In the genomic region with DNA sequence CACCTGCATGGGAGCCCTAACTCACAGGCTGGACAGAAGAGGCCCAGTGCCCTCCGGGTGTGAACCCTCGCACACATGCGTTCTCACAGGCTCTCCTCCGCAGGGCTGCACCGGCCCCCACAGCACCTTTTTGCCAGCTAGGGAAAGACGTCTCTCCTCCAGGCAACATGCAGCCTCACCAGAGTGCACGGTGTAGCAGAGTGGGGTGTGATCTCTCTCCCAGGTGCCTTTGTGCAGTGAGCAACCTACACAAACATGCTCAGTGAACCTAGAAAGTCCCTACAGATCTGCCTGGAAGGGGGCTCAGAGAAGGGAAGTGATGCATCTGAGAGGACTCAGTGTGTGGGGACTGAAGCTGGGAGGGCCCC, we compare ENCODE assay signal across 17 cellular contexts. TPM values are rescaled to one million over a fixed set of nuclear protein-coding genes. Genes with fewer than 3 reads are reported as not detected.
DNase-seq lines count a peak whose midpoint lies in the region; ATAC-seq and TF ChIP-seq lines count a peak whose summit lies in the region.
"Had no signal": no experiment of that assay in that cellular context is flagged by ENCODE, and none has a peak within 500 bp of the region (broad histone marks: within the 10 kb centered on the region; RNA-seq: fewer than 3 reads in every experiment).

No MANE protein-coding gene starts in this region.

- intact Hi-C loops in activated naive CD4-positive, alpha-beta T cell treated with anti-CD3 and anti-CD28 coated beads for 36 hours (cut with micrococcal nuclease) = no loop called here
- intact Hi-C loops in activated B cell treated with CpG ODN at 0.5 μM for 24 hours (cut with micrococcal nuclease) (no loop called here), head of caudate nucleus (cut with DNase I) (no loop called here)

- ATAC-seq in activated B cell treated with CpG ODN at 0.5 μM for 24 hours (ENCODE audit: low read depth) (peak; percentile 16), GM18907 (IDR thresholded peaks at IDR 0.05; ENCODE audit: unreplicated experiment) (no peak)

- peaks cover 78% of the 10 kb centered on the region for H3K4me1 Mint-ChIP-seq in activated naive CD4-positive, alpha-beta T cell treated with anti-CD3 and anti-CD28 coated beads for 36 hours (ENCODE audit: low read depth)
- peaks cover 85% of the 10 kb centered on the region for H3K4me1 Mint-ChIP-seq in activated B cell treated with CpG ODN at 0.5 μM for 24 hours

- no peaks in the 10 kb centered on the region for H3K9me3 Mint-ChIP-seq in activated naive CD4-positive, alpha-beta T cell treated with anti-CD3 and anti-CD28 coated beads for 36 hours
- H3K9me3 Mint-ChIP-seq in activated B cell treated with CpG ODN at 0.5 μM for 24 hours = no peaks in the 10 kb centered on the region

- no peak for TF ChIP-seq CTCF in activated B cell treated with CpG ODN at 0.5 μM for 24 hours (IDR thresholded peaks at IDR 0.05)

- peaks cover 13% of the 10 kb centered on the region for H3K36me3 Mint-ChIP-seq in activated naive CD4-positive, alpha-beta T cell treated with anti-CD3 and anti-CD28 coated beads for 36 hours (ENCODE audit: low read depth)
- H3K36me3 Mint-ChIP-seq in activated B cell treated with CpG ODN at 0.5 μM for 24 hours (ENCODE audit: low read depth) = peaks cover 18% of the 10 kb centered on the region

- H3K27ac Mint-ChIP-seq in activated naive CD4-positive, alpha-beta T cell treated with anti-CD3 and anti-CD28 coated beads for 36 hours = peak overlapping the region; percentile 96
- peak overlapping the region; percentile 76 for H3K27ac Mint-ChIP-seq in activated B cell treated with CpG ODN at 0.5 μM for 24 hours

- POLR2A ChIA-PET in activated B cell treated with CpG ODN at 0.5 μM for 24 hours (lab: Charles Lee) = interaction anchor here (0.5 to 13.9 kb wide), 16 partner anchors 8 to 795 kb away, joined by 3 to 404 read pairs (median 5); a partner anchor contains a TSS

- CTCF ChIA-PET in activated naive CD4-positive, alpha-beta T cell treated with anti-CD3 and anti-CD28 coated beads for 36 hours (lab: Charles Lee) = interaction anchor here (1.7 kb wide), 1 partner anchor 28 kb away, joined by 5 read pairs; no protein-coding TSS in a partner anchor
- CTCF ChIA-PET in activated B cell treated with CpG ODN at 0.5 μM for 24 hours (lab: Charles Lee) = interaction anchor here (1.0 to 3.2 kb wide), 3 partner anchors 8 to 11 kb away, joined by 3 to 18 read pairs (median 9); a partner anchor contains a TSS

- no peaks in the 10 kb centered on the region for H3K27me3 Mint-ChIP-seq in activated naive CD4-positive, alpha-beta T cell treated with anti-CD3 and anti-CD28 coated beads for 36 hours (ENCODE audit: low read depth)
- H3K27me3 Mint-ChIP-seq in activated B cell treated with CpG ODN at 0.5 μM for 24 hours = no peaks in the 10 kb centered on the region

- H3K4me3 Mint-ChIP-seq in activated naive CD4-positive, alpha-beta T cell treated with anti-CD3 and anti-CD28 coated beads for 36 hours = no peak overlapping the region
- peak overlapping the region; percentile 59 for H3K4me3 Mint-ChIP-seq in activated B cell treated with CpG ODN at 0.5 μM for 24 hours

- peak; percentile 70 for DNase-seq in activated naive CD4-positive, alpha-beta T cell treated with anti-CD3 and anti-CD28 coated beads for 36 hours
- no peak for DNase-seq in activated naive CD4-positive, alpha-beta T cell treated with Interleukin-2 at 50 U/mL for 16 hours
- DNase-seq in activated B cell treated with CpG ODN at 0.5 μM for 24 hours (no peak), head of caudate nucleus (peak in 37 of 42 donors; percentile 58 to 94 (median 76)), superior temporal gyrus (ENCODE audit: extremely low spot score) (peak; percentile 15), hippocampal formation (lab: John Stamatoyannopoulos, UW) (no peak), kidney glomerular epithelial cell (lab: John Stamatoyannopoulos, UW) (no peak)
- DNase-seq: activated CD4-positive, alpha-beta T cell treated with anti-CD3 and anti-CD28 coated beads for 48 hours; activated effector memory CD4-positive, alpha-beta T cell treated with Interleukin-2 at 50 U/mL for 16 hours; effector CD8-positive, alpha-beta T cell; left ventricle myocardium inferior; MM.1S; NCI-H2107; NCI-H774; Right ventricle myocardium superior; tibial artery had no signal

RNA-seq across cellular contexts. Expression of a gene that starts 3.7 kb away (rescaled TPM):
- total RNA-seq in activated naive CD4-positive, alpha-beta T cell treated with anti-CD3 and anti-CD28 coated beads for 36 hours = 1 to 10 TPM in 1 of 2 experiments, under 1 TPM in 1; 0.91 to 2.0 TPM
- total RNA-seq in activated B cell treated with CpG ODN at 0.5 μM for 24 hours = 5.7 and 6.3 TPM in 2 replicates

RNA-seq across cellular contexts. Expression of a gene that starts 7.9 kb away (rescaled TPM):
- total RNA-seq in activated naive CD4-positive, alpha-beta T cell treated with anti-CD3 and anti-CD28 coated beads for 36 hours = 10 to 100 TPM; 73.7 to 81.4 TPM
- 158 and 163 TPM in 2 replicates for total RNA-seq in activated B cell treated with CpG ODN at 0.5 μM for 24 hours

RNA-seq across cellular contexts. Expression of a gene that starts 10.1 kb away (rescaled TPM):
- 100 to 1,000 TPM; 202 to 204 TPM for total RNA-seq in activated naive CD4-positive, alpha-beta T cell treated with anti-CD3 and anti-CD28 coated beads for 36 hours
- 349 and 354 TPM in 2 replicates for total RNA-seq in activated B cell treated with CpG ODN at 0.5 μM for 24 hours

RNA-seq across cellular contexts. Expression of a gene that starts 16.5 kb away (rescaled TPM):
- 10 to 100 TPM; 50.7 to 51.2 TPM for total RNA-seq in activated naive CD4-positive, alpha-beta T cell treated with anti-CD3 and anti-CD28 coated beads for 36 hours
- 66.9 and 74.5 TPM in 2 replicates for total RNA-seq in activated B cell treated with CpG ODN at 0.5 μM for 24 hours

RNA-seq across cellular contexts. Expression of a gene that starts 20.0 kb away (rescaled TPM):
- total RNA-seq in activated naive CD4-positive, alpha-beta T cell treated with anti-CD3 and anti-CD28 coated beads for 36 hours = 10 to 100 TPM; 29.5 to 30.7 TPM
- total RNA-seq in activated B cell treated with CpG ODN at 0.5 μM for 24 hours = 30.4 and 35.2 TPM in 2 replicates

Comparison
In these comparisons a context has a peak if more than half of its experiments do, and no peak if none do; other contexts are left out.
1. DNase-seq: peak in activated naive CD4-positive, alpha-beta T cell treated with anti-CD3 and anti-CD28 coated beads for 36 hours (single experiment), head of caudate nucleus (37 of 42) and superior temporal gyrus (single experiment); none in activated naive CD4-positive, alpha-beta T cell treated with Interleukin-2 at 50 U/mL for 16 hours (single experiment), activated B cell treated with CpG ODN at 0.5 μM for 24 hours (single experiment), hippocampal formation (0 of 2) and kidney glomerular epithelial cell (single experiment).